ENCODE assay signal across 16 cellular contexts in genomic region chr9:107016383-107016782, GRCh38.
DNase-seq lines count a peak whose midpoint lies in the region; ATAC-seq and TF ChIP-seq lines count a peak whose summit lies in the region.
"Had no signal": no experiment of that assay in that cellular context is flagged by ENCODE, and none has a peak within 500 bp of the region (broad histone marks: within the 10 kb centered on the region; RNA-seq: fewer than 3 reads in every experiment).

No MANE protein-coding gene starts in this region.

- intact Hi-C loops in MCF 10A (cut with micrococcal nuclease) (no loop called here), breast epithelium (cut with DNase I; ENCODE audit: low total_unique reads) (no loop called here), left lung (cut with DNase I) (no loop called here)

- no peak overlapping the region for H3K4me3 ChIP-seq in breast epithelium
- no peak overlapping the region for H3K4me3 ChIP-seq in left lung

- peak; percentile 79 for ATAC-seq in left lung
- ATAC-seq in HG02759 (IDR thresholded peaks at IDR 0.05; ENCODE audit: unreplicated experiment), result no peak
- ATAC-seq: Panc1, T-cell had no signal

- CTCF ChIA-PET in MCF 10A (lab: Yijun Ruan, JAX) (interaction anchor here (0.5 to 1.3 kb wide), 2 partner anchors 28 to 730 kb away, joined by 3 read pairs; no protein-coding TSS in a partner anchor), GM10248 (lab: Yijun Ruan, JAX) (no interaction called here)

- POLR2A ChIA-PET in MCF 10A (lab: Yijun Ruan, JAX) (interaction anchor here (0.8 to 1.6 kb wide), 2 partner anchors 13 to 154 kb away, joined by 3 to 8 read pairs; no protein-coding TSS in a partner anchor), GM10248 (lab: Yijun Ruan, JAX) (no interaction called here)

- H3K27ac ChIP-seq in breast epithelium (no peak overlapping the region), left lung (no peak overlapping the region)
- H3K27ac ChIP-seq: C4-2B had no signal

- H3K27me3 ChIP-seq in breast epithelium (no peaks in the 10 kb centered on the region), left lung (no peaks in the 10 kb centered on the region)

- H3K36me3 ChIP-seq in breast epithelium (no peaks in the 10 kb centered on the region), left lung (peaks cover 0 to 6% of the 10 kb centered on the region in 2 donors)

- H3K4me1 Mint-ChIP-seq in MCF 10A (ENCODE audit: insufficient read depth, unreplicated experiment), result peaks cover 19% of the 10 kb centered on the region

- no peak overlapping the region for H3K27ac Mint-ChIP-seq in MCF 10A (ENCODE audit: low read depth, unreplicated experiment)
- H3K27ac Mint-ChIP-seq: T-cell had no signal

- peaks cover 32% of the 10 kb centered on the region for H3K36me3 Mint-ChIP-seq in MCF 10A (ENCODE audit: insufficient read depth, unreplicated experiment)
- H3K36me3 Mint-ChIP-seq: T-cell had no signal

- H3K9me3 Mint-ChIP-seq in MCF 10A (ENCODE audit: unreplicated experiment), result no peaks in the 10 kb centered on the region

- peak; percentile 64 for DNase-seq in MCF 10A (ENCODE audit: unreplicated experiment)
- no peak for DNase-seq in breast epithelium (ENCODE audit: low spot score in 2 of 2)
- peak; percentile 66 for DNase-seq in NCI-H69 (lab: John Stamatoyannopoulos, UW)
- no peak for DNase-seq in left lung
- DNase-seq in GM10248 (ENCODE audit: extremely low spot score), result no peak
- DNase-seq in AG20443 (ENCODE audit: low spot score), result no peak
- DNase-seq: DMS 273 treated with DMSO at 0.1 percent for 48 hours, NCI-H2029, NCI-H446, NCI-H82, Right ventricle myocardium superior, SK-N-SH, T-cell had no signal

- no peak overlapping the region for H3K4me3 Mint-ChIP-seq in MCF 10A (ENCODE audit: unreplicated experiment)
- H3K4me3 Mint-ChIP-seq: T-cell had no signal

- BruUV-seq in MCF 10A (replicated peaks; lab: Mats Ljungman, UMichigan), result TSS peak; percentile 13

- TF ChIP-seq POLR2A in breast epithelium (IDR thresholded peaks at IDR 0.05), result no peak

- H3K9me3 ChIP-seq in breast epithelium (no peaks in the 10 kb centered on the region), left lung (peaks cover 0 to 10% of the 10 kb centered on the region in 2 donors)
- H3K9me3 ChIP-seq: SK-N-SH had no signal

- TF ChIP-seq CTCF in MCF 10A (IDR thresholded peaks at IDR 0.05; ENCODE audit: unreplicated experiment) (no peak), breast epithelium (IDR thresholded peaks at IDR 0.05) (no peak), left lung (IDR thresholded peaks at IDR 0.05) (no peak), GM10248 (IDR thresholded peaks at IDR 0.05; ENCODE audit: control extremely low read depth, extremely low read depth, low read depth, missing control alignments) (no peak)

- no peaks in the 10 kb centered on the region for H3K4me1 ChIP-seq in breast epithelium
- no peaks in the 10 kb centered on the region for H3K4me1 ChIP-seq in left lung

- H3K27me3 Mint-ChIP-seq in MCF 10A (ENCODE audit: insufficient read depth, unreplicated experiment), result no peaks in the 10 kb centered on the region

Comparison
In these comparisons a context has a peak if more than half of its experiments do, and no peak if none do; other contexts are left out.
1. DNase-seq: peak in MCF 10A (single experiment) and NCI-H69 (single experiment); none in breast epithelium (0 of 2), left lung (0 of 2), GM10248 (single experiment) and AG20443 (single experiment).